ENCODE assay signal across 22 cellular contexts in the genomic region with DNA sequence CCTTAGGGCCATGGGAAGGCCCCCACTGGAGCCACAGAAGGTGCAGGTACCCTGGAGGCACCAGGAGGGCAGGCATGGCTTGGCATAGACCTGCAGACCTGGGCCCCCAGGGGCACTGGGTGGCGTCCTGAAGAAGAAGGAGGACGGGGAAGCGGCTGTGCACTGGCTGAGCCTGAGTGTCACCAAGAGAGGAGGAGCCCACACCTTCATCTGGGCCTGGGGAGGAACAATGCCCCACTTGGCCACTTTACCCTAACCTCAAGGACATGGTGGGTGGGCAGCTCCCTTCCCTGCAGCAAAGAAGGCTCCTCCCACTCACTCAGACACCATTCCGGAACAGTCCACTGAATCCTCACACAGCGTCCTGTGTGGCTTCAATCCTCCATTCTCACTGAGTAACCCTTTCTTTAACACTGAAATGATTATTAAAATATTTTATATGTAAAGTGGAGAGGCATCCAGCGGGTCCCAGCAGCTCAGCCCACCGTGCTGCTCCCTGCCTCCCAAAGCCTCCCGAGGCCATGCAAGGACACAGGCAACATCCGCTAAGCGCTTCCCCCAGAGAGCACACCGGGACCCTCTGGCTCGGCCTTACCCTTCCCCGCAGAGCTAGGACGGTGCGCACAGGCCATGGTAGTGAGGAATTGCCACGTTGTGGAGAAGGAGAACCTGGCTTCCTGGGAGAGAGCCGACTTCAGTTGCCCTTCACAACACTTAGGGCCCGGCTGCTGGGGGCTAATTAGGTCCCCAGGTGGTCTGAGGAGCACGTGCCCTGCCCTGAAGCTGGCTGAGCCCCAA.
"Had no signal": no experiment of that assay in that cellular context is flagged by ENCODE, and none has a peak within 500 bp of the region (broad histone marks: within the 10 kb centered on the region; RNA-seq: fewer than 3 reads in every experiment).

No MANE protein-coding gene starts in this region.

- DNase-seq: Kasumi-1, MM.1S, NCI-H1092 treated with DMSO at 0.1 percent for 48 hours, NCI-H1436, NCI-H187, NCI-H2029, NCI-H2081 treated with DMSO at 0.1 percent for 48 hours, NCI-H2171, NCI-H345, NCI-H446 treated with DMSO at 0.1 percent for 48 hours, NCI-H510A treated with DMSO at 0.1 percent for 48 hours, NCI-H526, NCI-H82, Right ventricle myocardium superior, RPMI8226, SIG-M5 had no signal

- H3K27me3 ChIP-seq: SJSA1 had no signal

- H3K36me3 Mint-ChIP-seq: IgD-negative memory B cell had no signal

- ATAC-seq: K562 had no signal

- H3K4me1 ChIP-seq: SJSA1 had no signal

- H3K9ac ChIP-seq: KMS-11 had no signal

- H3K4me1 Mint-ChIP-seq: IgD-negative memory B cell had no signal

- H3K27me3 Mint-ChIP-seq: IgD-negative memory B cell had no signal

- H3K4me3 ChIP-seq: K562, SJSA1, SK-N-MC had no signal

- H3K36me3 ChIP-seq: SJSA1 had no signal

- H3K4me3 Mint-ChIP-seq: IgD-negative memory B cell had no signal

- H3K27ac Mint-ChIP-seq: IgD-negative memory B cell had no signal

- H3K27ac ChIP-seq: HL-60, KMS-11, SJSA1, SK-N-MC had no signal

- H3K4me2 ChIP-seq: KMS-11 had no signal
